In the genomic region with DNA sequence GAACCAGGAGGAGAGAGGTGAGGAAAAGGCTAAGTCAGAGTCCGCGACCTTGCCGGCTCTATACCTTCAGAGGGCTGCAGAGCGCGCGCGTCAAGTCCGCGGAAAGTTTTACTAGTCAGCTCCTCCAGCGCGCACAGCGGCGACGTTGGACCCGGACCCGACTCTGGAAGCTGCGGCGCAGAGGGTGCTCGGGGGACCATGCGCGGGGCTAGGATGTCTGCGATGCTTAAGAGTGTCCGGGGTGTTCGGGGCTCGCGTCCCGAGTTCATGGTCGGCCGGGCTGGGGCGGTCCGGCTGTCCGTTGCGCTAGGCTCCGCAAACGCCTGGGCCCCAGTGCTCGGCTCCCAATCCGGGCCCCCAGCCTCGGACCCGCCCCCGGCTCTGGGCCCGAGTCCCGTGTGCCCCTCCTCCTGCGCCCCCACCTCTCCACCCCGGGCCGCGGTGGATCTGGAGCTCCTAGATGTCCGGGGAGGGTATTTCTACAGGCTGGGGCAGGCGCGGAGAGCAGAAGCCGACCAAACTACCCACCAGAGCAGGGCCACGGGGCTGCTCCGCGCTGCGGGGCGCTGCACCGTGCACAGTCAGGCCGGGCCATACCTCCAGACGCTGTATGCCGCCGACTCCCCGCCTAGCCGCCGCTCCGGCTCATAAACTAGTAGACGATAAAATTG, we compare ENCODE assay signal across 8 cellular contexts. TPM values are rescaled to one million over a fixed set of nuclear protein-coding genes. Genes with fewer than 3 reads are reported as not detected.
DNase-seq lines count a peak whose midpoint lies in the region; ATAC-seq and TF ChIP-seq lines count a peak whose summit lies in the region.

A gene with protein sequence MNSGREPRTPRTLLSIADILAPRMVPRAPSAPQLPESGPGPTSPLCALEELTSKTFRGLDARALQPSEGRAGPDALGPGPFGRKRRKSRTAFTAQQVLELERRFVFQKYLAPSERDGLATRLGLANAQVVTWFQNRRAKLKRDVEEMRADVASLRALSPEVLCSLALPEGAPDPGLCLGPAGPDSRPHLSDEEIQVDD (minus strand): TSS at position 335 of the 671 bp plus-strand sequence. CDS start 66 bp downstream, at position 269.

- TF ChIP-seq POLR2A in spleen (IDR thresholded peaks at IDR 0.05) = no peak

- intact Hi-C loops in activated T-helper 2 cell treated with anti-CD3 and anti-CD28 coated beads, Interferon-gamma antibody, Interleukin-2, Interleukin-4, amounts not matched to agents 10 μg/mL and 5 μg/mL and 100 μg/mL, durations not matched to agents 14 hours and 24 hours and 36 hours (cut with micrococcal nuclease) = loop anchor here (1.0 to 10.0 kb wide), 4 partner anchors 15 to 335 kb away; a partner anchor contains a TSS
- intact Hi-C loops in spleen (cut with DNase I; ENCODE audit: low total_unique reads) = no loop called here

- no peaks in the 10 kb centered on the region for H3K9me3 Mint-ChIP-seq in activated T-helper 2 cell treated with anti-CD3 and anti-CD28 coated beads, Interferon-gamma antibody, Interleukin-2, Interleukin-4, amounts not matched to agents 10 μg/mL and 5 μg/mL and 100 μg/mL, durations not matched to agents 14 hours and 24 hours and 36 hours

- H3K9me3 ChIP-seq in iPS-18a (ENCODE audit: control insufficient read depth, low read depth, low read length) (no peaks in the 10 kb centered on the region), spleen (no peaks in the 10 kb centered on the region)

- H3K9ac ChIP-seq in iPS-18a (ENCODE audit: low read length) = no peak within 1 kb of the TSS

- H3K27ac Mint-ChIP-seq in activated T-helper 2 cell treated with anti-CD3 and anti-CD28 coated beads, Interferon-gamma antibody, Interleukin-2, Interleukin-4, amounts not matched to agents 10 μg/mL and 5 μg/mL and 100 μg/mL, durations not matched to agents 14 hours and 24 hours and 36 hours = peak within 1 kb of the TSS; percentile 72

- ATAC-seq in esophagus mucosa = no peak

- 4 to 11% (median 6%) methylated on average over 30 to 65 of the region's 65 CpGs for WGBS in spleen, 5 donors

- DNase-seq in H7 (peak; percentile 89), spleen (peak; percentile 76), NCI-H1105 (lab: John Stamatoyannopoulos, UW) (no peak), DMS79 treated with DMSO at 0.1 percent for 48 hours (lab: John Stamatoyannopoulos, UW) (no peak)
- no peak for DNase-seq in activated T-helper 2 cell treated with anti-CD3 and anti-CD28 coated beads, Interferon-gamma antibody, Interleukin-2, Interleukin-4, amounts not matched to agents 10 μg/mL and 5 μg/mL and 100 μg/mL, durations not matched to agents 14 hours and 24 hours and 36 hours (ENCODE audit: low spot score)
- DNase-seq in NK-92 treated with Interleukin-12 subunit alpha and Interleukin-12 subunit beta, amount 100 ng/mL, for 24 hours (lab: John Stamatoyannopoulos, UW) = no peak

- H3K4me1 Mint-ChIP-seq in activated T-helper 2 cell treated with anti-CD3 and anti-CD28 coated beads, Interferon-gamma antibody, Interleukin-2, Interleukin-4, amounts not matched to agents 10 μg/mL and 5 μg/mL and 100 μg/mL, durations not matched to agents 14 hours and 24 hours and 36 hours (ENCODE audit: low read depth) = peaks cover 36% of the 10 kb centered on the region

- H3K27ac ChIP-seq in iPS-18a (ENCODE audit: low read length) (no peak within 1 kb of the TSS), spleen (no peak within 1 kb of the TSS)

- H3K4me3 Mint-ChIP-seq in activated T-helper 2 cell treated with anti-CD3 and anti-CD28 coated beads, Interferon-gamma antibody, Interleukin-2, Interleukin-4, amounts not matched to agents 10 μg/mL and 5 μg/mL and 100 μg/mL, durations not matched to agents 14 hours and 24 hours and 36 hours (ENCODE audit: low read depth) = peak within 1 kb of the TSS; percentile 86

- H3K36me3 ChIP-seq in H7 (replicated peaks; ENCODE audit: control insufficient read depth, insufficient read depth, low read length) (no peaks in the 10 kb centered on the region), iPS-18a (ENCODE audit: control insufficient read depth, low read depth, low read length) (no peaks in the 10 kb centered on the region), spleen (peaks cover 0 to 8% (median 2%) of the 10 kb centered on the region in 6 donors)

- H3K27me3 Mint-ChIP-seq in activated T-helper 2 cell treated with anti-CD3 and anti-CD28 coated beads, Interferon-gamma antibody, Interleukin-2, Interleukin-4, amounts not matched to agents 10 μg/mL and 5 μg/mL and 100 μg/mL, durations not matched to agents 14 hours and 24 hours and 36 hours (ENCODE audit: low read depth) = peaks cover 30% of the 10 kb centered on the region

- H3K4me3 ChIP-seq in H7 (ENCODE audit: insufficient read depth, low read depth, low read length) (peak within 1 kb of the TSS; percentile 40), iPS-18a (ENCODE audit: low read length) (peak within 1 kb of the TSS; percentile 55), spleen (peak within 1 kb of the TSS; percentile 6 to 68 (median 44))

- H3K27me3 ChIP-seq in H7 (ENCODE audit: control insufficient read depth, insufficient read depth, low read length) (peaks cover 92% of the 10 kb centered on the region), iPS-18a (ENCODE audit: control insufficient read depth, insufficient read depth, low read length) (peaks cover 96% of the 10 kb centered on the region), spleen (replicated peaks in 1 of 7) (peaks cover 9 to 78% (median 42%) of the 10 kb centered on the region in 7 donors)

- H3K36me3 Mint-ChIP-seq in activated T-helper 2 cell treated with anti-CD3 and anti-CD28 coated beads, Interferon-gamma antibody, Interleukin-2, Interleukin-4, amounts not matched to agents 10 μg/mL and 5 μg/mL and 100 μg/mL, durations not matched to agents 14 hours and 24 hours and 36 hours (ENCODE audit: low read depth) = peaks cover 37% of the 10 kb centered on the region

- no peak for TF ChIP-seq CTCF in spleen (IDR thresholded peaks at IDR 0.05 in 8 of 11, conservative IDR thresholded peaks at IDR 0.05 in 3 of 11)

- peaks cover 37% of the 10 kb centered on the region for H3K4me1 ChIP-seq in iPS-18a (ENCODE audit: control insufficient read depth, low read depth, low read length)
- H3K4me1 ChIP-seq in spleen = peaks cover 24 to 65% (median 57%) of the 10 kb centered on the region in 6 donors

RNA-seq across cellular contexts. Expression of the gene that starts here (rescaled TPM):
- total RNA-seq in H7 (2014; rRNA removed; shearing (Covaris generic)) = 0.11 and 0.17 TPM in 2 replicates
- 1.6 and 2.2 TPM in 2 replicates for total RNA-seq in activated T-helper 2 cell treated with anti-CD3 and anti-CD28 coated beads, Interferon-gamma antibody, Interleukin-2, Interleukin-4, amounts not matched to agents 10 μg/mL and 5 μg/mL and 100 μg/mL, durations not matched to agents 14 hours and 24 hours and 36 hours
- total RNA-seq in spleen (1 to 10 TPM in 3 of 7 donors, under 1 TPM in 4; 0.52 to 2.7 (median 0.89) TPM), esophagus mucosa (0.32 TPM)
- polyA plus RNA-seq in spleen = 1 to 10 TPM in 1 of 3 donors, under 1 TPM in 2; 0.50 to 1.8 (median 0.93) TPM

Comparison
In these comparisons a context has a peak if more than half of its experiments do, and no peak if none do; other contexts are left out.
1. Peak in DNase-seq and H3K4me3 ChIP-seq in H7; RNA of the gene not detected or under 1 TPM.